ENCODE assay signal across 18 cellular contexts in genomic region chrX:108018659-108019381, GRCh38. TPM values are rescaled to one million over a fixed set of nuclear protein-coding genes. Genes with fewer than 3 reads are reported as not detected.
DNase-seq lines count a peak whose midpoint lies in the region; ATAC-seq lines count a peak whose summit lies in the region.
"Had no signal": no experiment of that assay in that cellular context is flagged by ENCODE, and none has a peak within 500 bp of the region (broad histone marks: within the 10 kb centered on the region; RNA-seq: fewer than 3 reads in every experiment).

No MANE protein-coding gene starts in this region.

- peak in 3 of 5 donors; percentile 54 to 81 (median 72) for DNase-seq in CD8-positive, alpha-beta memory T cell
- DNase-seq in activated CD4-positive, alpha-beta memory T cell treated with anti-CD3 and anti-CD28 coated beads, Interleukin-2, amount 10 ng/mL, durations not matched to agents 7 days and 5 days, result peak; percentile 50
- DNase-seq in effector memory CD4-positive, alpha-beta T cell, result peak in 2 of 3 donors; percentile 26 to 37
- DNase-seq: erythroblast, heart left ventricle, NCI-H1048, NCI-H2227 treated with DMSO at 0.1 percent for 48 hours, sigmoid colon, SW 1271 had no signal

- H3K9me3 Mint-ChIP-seq in CD8-positive, alpha-beta memory T cell, result peaks cover 0 to 7% (median 0%) of the 10 kb centered on the region in 5 donors
- peaks cover 2% of the 10 kb centered on the region for H3K9me3 Mint-ChIP-seq in activated CD4-positive, alpha-beta memory T cell treated with anti-CD3 and anti-CD28 coated beads, Interleukin-2, amount 10 ng/mL, durations not matched to agents 7 days and 5 days

- H3K4me1 Mint-ChIP-seq in CD8-positive, alpha-beta memory T cell, result peaks cover 59 to 77% (median 71%) of the 10 kb centered on the region in 3 donors
- H3K4me1 Mint-ChIP-seq in activated CD4-positive, alpha-beta memory T cell treated with anti-CD3 and anti-CD28 coated beads, Interleukin-2, amount 10 ng/mL, durations not matched to agents 7 days and 5 days, result peaks cover 48% of the 10 kb centered on the region

- no peaks in the 10 kb centered on the region for H3K27me3 Mint-ChIP-seq in CD8-positive, alpha-beta memory T cell
- peaks cover 2% of the 10 kb centered on the region for H3K27me3 Mint-ChIP-seq in activated CD4-positive, alpha-beta memory T cell treated with anti-CD3 and anti-CD28 coated beads, Interleukin-2, amount 10 ng/mL, durations not matched to agents 7 days and 5 days

- H3K36me3 ChIP-seq in CD8-positive, alpha-beta memory T cell (ENCODE audit: insufficient read depth, low read length), result no peaks in the 10 kb centered on the region
- no peaks in the 10 kb centered on the region for H3K36me3 ChIP-seq in effector memory CD4-positive, alpha-beta T cell (ENCODE audit: control insufficient read depth, insufficient read depth, low read length)
- H3K36me3 ChIP-seq: cardiac muscle cell, heart left ventricle, sigmoid colon, thoracic aorta had no signal

- H3K9me3 ChIP-seq in CD8-positive, alpha-beta memory T cell (ENCODE audit: low read length), result no peaks in the 10 kb centered on the region
- no peaks in the 10 kb centered on the region for H3K9me3 ChIP-seq in effector memory CD4-positive, alpha-beta T cell (ENCODE audit: control insufficient read depth, low read length)
- H3K9me3 ChIP-seq: heart left ventricle, sigmoid colon, thoracic aorta had no signal

- H3K27me3 ChIP-seq in CD8-positive, alpha-beta memory T cell (ENCODE audit: insufficient read depth, low read length, poor library complexity, severe bottlenecking), result no peaks in the 10 kb centered on the region
- no peaks in the 10 kb centered on the region for H3K27me3 ChIP-seq in effector memory CD4-positive, alpha-beta T cell (replicated peaks; ENCODE audit: control insufficient read depth, insufficient read depth, low read length, poor library complexity, severe bottlenecking)
- H3K27me3 ChIP-seq: cardiac muscle cell, sigmoid colon had no signal

- CTCF ChIA-PET in CD8-positive, alpha-beta memory T cell (lab: Charles Lee), result interaction anchor here (1.3 kb wide), 1 partner anchor 16 kb away, joined by 3 read pairs; no protein-coding TSS in a partner anchor
- CTCF ChIA-PET in activated CD4-positive, alpha-beta memory T cell treated with anti-CD3 and anti-CD28 coated beads, Interleukin-2, amount 10 ng/mL, durations not matched to agents 7 days and 5 days (lab: Charles Lee), result no interaction called here

- H3K36me3 Mint-ChIP-seq in CD8-positive, alpha-beta memory T cell, result peaks cover 0 to 4% (median 0%) of the 10 kb centered on the region in 3 donors
- peaks cover 3% of the 10 kb centered on the region for H3K36me3 Mint-ChIP-seq in activated CD4-positive, alpha-beta memory T cell treated with anti-CD3 and anti-CD28 coated beads, Interleukin-2, amount 10 ng/mL, durations not matched to agents 7 days and 5 days (ENCODE audit: low read depth)

- H3K4me1 ChIP-seq in CD8-positive, alpha-beta memory T cell (ENCODE audit: insufficient read depth, low read length), result peaks cover 54% of the 10 kb centered on the region
- peaks cover 36% of the 10 kb centered on the region for H3K4me1 ChIP-seq in effector memory CD4-positive, alpha-beta T cell (ENCODE audit: control insufficient read depth, insufficient read depth, low read length, poor library complexity, severe bottlenecking)
- H3K4me1 ChIP-seq: heart left ventricle, sigmoid colon had no signal

- POLR2A ChIA-PET in CD8-positive, alpha-beta memory T cell (lab: Charles Lee), result interaction anchor here (0.6 to 1.0 kb wide), 3 partner anchors 17 to 303 kb away, joined by 3 to 5 read pairs (median 4); no protein-coding TSS in a partner anchor
- POLR2A ChIA-PET in activated CD4-positive, alpha-beta memory T cell treated with anti-CD3 and anti-CD28 coated beads, Interleukin-2, amount 10 ng/mL, durations not matched to agents 7 days and 5 days (lab: Charles Lee), result interaction anchor here (1.6 kb wide), 1 partner anchor 73 kb away, joined by 7 read pairs; the partner anchor contains the start of genes ATG4A and PSMD10

- H3K27ac ChIP-seq in CD8-positive, alpha-beta memory T cell (ENCODE audit: low read depth, low read length), result peak overlapping the region; percentile 60
- peak overlapping the region; percentile 74 for H3K27ac ChIP-seq in effector memory CD4-positive, alpha-beta T cell (ENCODE audit: insufficient read depth, low read length, poor library complexity, severe bottlenecking)
- H3K27ac ChIP-seq: C4-2B, cardiac muscle cell, sigmoid colon, thoracic aorta had no signal

- peak overlapping the region; percentile 76 to 95 (median 86) for H3K4me3 Mint-ChIP-seq in CD8-positive, alpha-beta memory T cell
- H3K4me3 Mint-ChIP-seq in activated CD4-positive, alpha-beta memory T cell treated with anti-CD3 and anti-CD28 coated beads, Interleukin-2, amount 10 ng/mL, durations not matched to agents 7 days and 5 days, result peak overlapping the region; percentile 48

- peak overlapping the region; percentile 63 to 97 (median 92) for H3K27ac Mint-ChIP-seq in CD8-positive, alpha-beta memory T cell
- peak overlapping the region; percentile 71 for H3K27ac Mint-ChIP-seq in activated CD4-positive, alpha-beta memory T cell treated with anti-CD3 and anti-CD28 coated beads, Interleukin-2, amount 10 ng/mL, durations not matched to agents 7 days and 5 days

- H3K4me3 ChIP-seq in CD8-positive, alpha-beta memory T cell (ENCODE audit: low read length), result peak overlapping the region; percentile 68
- H3K4me3 ChIP-seq in effector memory CD4-positive, alpha-beta T cell (ENCODE audit: insufficient read depth, low read depth, low read length, poor library complexity, severe bottlenecking), result peak overlapping the region; percentile 51
- H3K4me3 ChIP-seq: cardiac muscle cell, heart left ventricle, sigmoid colon, thoracic aorta had no signal

- peak; percentile 68 for ATAC-seq in HG03025 (IDR thresholded peaks at IDR 0.05; ENCODE audit: low FRiP score, unreplicated experiment)
- ATAC-seq in GM19452 (IDR thresholded peaks at IDR 0.05; ENCODE audit: unreplicated experiment), result no peak
- no peak for ATAC-seq in HG03432 (IDR thresholded peaks at IDR 0.05; ENCODE audit: unreplicated experiment)
- ATAC-seq in GM18868 (IDR thresholded peaks at IDR 0.05; ENCODE audit: unreplicated experiment), result no peak
- ATAC-seq: left lobe of liver had no signal

RNA-seq across cellular contexts. Expression of gene VSIG1, which starts 26.0 kb away (rescaled TPM):
- 1 to 10 TPM; 1.9 to 3.1 TPM for total RNA-seq in CD8-positive, alpha-beta memory T cell
- 14.9 TPM for polyA plus RNA-seq in CD8-positive, alpha-beta memory T cell
- total RNA-seq in activated CD4-positive, alpha-beta memory T cell treated with anti-CD3 and anti-CD28 coated beads, Interleukin-2, amount 10 ng/mL, durations not matched to agents 7 days and 5 days, result 1 to 10 TPM; 5.0 to 6.8 TPM
- total RNA-seq: cardiac muscle cell, left lobe of liver had no signal
- polyA plus RNA-seq: cardiac muscle cell, heart left ventricle, neural cell had no signal

RNA-seq across cellular contexts. Expression of gene TEX13B, which starts 36.6 kb away (rescaled TPM):
- not detected for total RNA-seq in CD8-positive, alpha-beta memory T cell
- not detected for polyA plus RNA-seq in CD8-positive, alpha-beta memory T cell
- not detected for total RNA-seq in activated CD4-positive, alpha-beta memory T cell treated with anti-CD3 and anti-CD28 coated beads, Interleukin-2, amount 10 ng/mL, durations not matched to agents 7 days and 5 days
- total RNA-seq: cardiac muscle cell, heart left ventricle, left lobe of liver, sigmoid colon, thoracic aorta had no signal
- polyA plus RNA-seq: cardiac muscle cell, heart left ventricle, neural cell, sigmoid colon had no signal
